9 cellular contexts compared by ENCODE assay signal in the genomic region with DNA sequence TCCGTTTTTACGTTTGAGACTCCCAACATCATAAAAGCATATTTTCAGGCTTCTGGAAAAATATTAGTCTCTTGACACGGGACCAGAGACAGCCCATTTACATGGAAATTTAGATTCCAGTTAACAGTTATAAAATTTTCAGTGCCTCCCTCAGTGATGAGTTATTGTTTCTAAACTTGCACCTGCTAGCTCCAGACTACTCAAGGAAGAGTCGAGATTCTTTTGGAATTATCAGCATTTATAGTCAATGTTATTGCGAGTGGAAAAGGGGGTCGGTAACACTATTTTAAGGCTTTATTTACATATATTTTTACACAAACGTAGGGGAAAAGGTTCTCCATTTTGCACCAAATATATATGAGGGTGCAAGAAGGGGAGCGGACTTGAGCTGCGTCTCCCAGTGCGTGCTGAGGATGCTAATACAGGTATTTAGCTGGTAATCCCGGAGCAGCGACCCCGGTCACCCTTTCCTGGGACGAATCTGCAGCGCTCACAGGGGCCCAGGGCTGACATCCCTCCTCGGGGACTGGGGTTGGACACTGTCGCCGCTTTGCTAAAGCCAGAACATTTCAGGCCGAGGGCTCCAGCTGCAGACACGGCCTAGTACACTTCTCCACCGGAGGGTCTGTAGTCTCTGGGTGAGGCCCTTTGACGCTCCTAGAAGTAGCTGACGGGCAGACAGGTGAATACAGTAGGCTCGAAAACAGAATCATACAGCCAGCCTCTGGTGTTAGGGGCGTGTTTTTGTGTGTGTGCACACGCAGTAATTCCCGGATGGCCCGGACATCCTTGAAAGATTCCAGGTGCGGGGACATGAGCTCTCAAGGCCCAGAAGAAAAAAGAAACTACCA. TPM values are rescaled to one million over a fixed set of nuclear protein-coding genes. Genes with fewer than 3 reads are reported as not detected.
DNase-seq lines count a peak whose midpoint lies in the region; ATAC-seq lines count a peak whose summit lies in the region.
"Had no signal": no experiment of that assay in that cellular context is flagged by ENCODE, and none has a peak within 500 bp of the region (broad histone marks: within the 10 kb centered on the region; RNA-seq: fewer than 3 reads in every experiment).

No MANE protein-coding gene starts in this region.

- peaks cover 31% of the 10 kb centered on the region for H3K36me3 ChIP-seq in iPS-15b (ENCODE audit: control insufficient read depth, insufficient read depth, low read length)

- ATAC-seq in activated naive CD4-positive, alpha-beta T cell treated with anti-CD3 and anti-CD28 coated beads, Interleukin-2, amount 50 U/mL, for 72 hours = no peak
- ATAC-seq in stimulated activated naive CD8-positive, alpha-beta T cell treated with anti-CD3 and anti-CD28 coated beads, Interleukin-15, amount 100 ng/mL, for 72 hours = no peak
- ATAC-seq in HG03025 (IDR thresholded peaks at IDR 0.05; ENCODE audit: low FRiP score, unreplicated experiment) = no peak
- no peak for ATAC-seq in GM21526 (IDR thresholded peaks at IDR 0.05; ENCODE audit: low FRiP score, unreplicated experiment)

- no peaks in the 10 kb centered on the region for H3K27me3 Mint-ChIP-seq in stimulated activated naive CD8-positive, alpha-beta T cell treated with anti-CD3 and anti-CD28 coated beads, Interleukin-15, amount 100 ng/mL, for 72 hours

- H3K36me3 Mint-ChIP-seq in activated naive CD4-positive, alpha-beta T cell treated with anti-CD3 and anti-CD28 coated beads, Interleukin-2, amount 50 U/mL, for 72 hours = peaks cover 31 to 51% of the 10 kb centered on the region in 2 donors

- H3K4me3 Mint-ChIP-seq in stimulated activated naive CD8-positive, alpha-beta T cell treated with anti-CD3 and anti-CD28 coated beads, Interleukin-15, amount 100 ng/mL, for 72 hours = peak overlapping the region; percentile 95 to 96

- H3K4me1 ChIP-seq in iPS-15b (ENCODE audit: control insufficient read depth, insufficient read depth, low read length) = no peaks in the 10 kb centered on the region

- peak; percentile 51 for DNase-seq in HT-29 (ENCODE audit: low spot score)
- no peak for DNase-seq in activated naive CD4-positive, alpha-beta T cell treated with anti-CD3 and anti-CD28 coated beads, Interleukin-2, amount 50 U/mL, for 72 hours (ENCODE audit: low spot score in 2 of 2)
- DNase-seq in stimulated activated naive CD8-positive, alpha-beta T cell treated with anti-CD3 and anti-CD28 coated beads, Interleukin-15, amount 100 ng/mL, for 72 hours = peak in 1 of 2 donors; percentile 20
- DNase-seq in amniotic stem cell (lab: John Stamatoyannopoulos, UW) = no peak
- no peak for DNase-seq in 8988T
- DNase-seq: NCI-H187 had no signal

- H3K27ac Mint-ChIP-seq in activated naive CD4-positive, alpha-beta T cell treated with anti-CD3 and anti-CD28 coated beads, Interleukin-2, amount 50 U/mL, for 72 hours = peak overlapping the region; percentile 97 to 98
- peak overlapping the region; percentile 96 to 98 for H3K27ac Mint-ChIP-seq in stimulated activated naive CD8-positive, alpha-beta T cell treated with anti-CD3 and anti-CD28 coated beads, Interleukin-15, amount 100 ng/mL, for 72 hours

- H3K4me1 Mint-ChIP-seq in stimulated activated naive CD8-positive, alpha-beta T cell treated with anti-CD3 and anti-CD28 coated beads, Interleukin-15, amount 100 ng/mL, for 72 hours = peaks cover 70% of the 10 kb centered on the region

- H3K9me3 Mint-ChIP-seq in activated naive CD4-positive, alpha-beta T cell treated with anti-CD3 and anti-CD28 coated beads, Interleukin-2, amount 50 U/mL, for 72 hours = no peaks in the 10 kb centered on the region
- no peaks in the 10 kb centered on the region for H3K9me3 Mint-ChIP-seq in stimulated activated naive CD8-positive, alpha-beta T cell treated with anti-CD3 and anti-CD28 coated beads, Interleukin-15, amount 100 ng/mL, for 72 hours

- H3K27me3 ChIP-seq in iPS-15b (ENCODE audit: control insufficient read depth, insufficient read depth, low read length) = no peaks in the 10 kb centered on the region

- H3K4me3 ChIP-seq in iPS-15b (ENCODE audit: low read depth, low read length) = peak overlapping the region; percentile 55

- H3K9ac ChIP-seq in iPS-15b (ENCODE audit: low read depth, low read length) = peak overlapping the region; percentile 47

- no peaks in the 10 kb centered on the region for H3K9me3 ChIP-seq in iPS-15b (ENCODE audit: control insufficient read depth, insufficient read depth, low read length)

RNA-seq across cellular contexts. Expression of a gene that starts 0.7 kb away (rescaled TPM):
- 19.2 and 26.0 TPM in 2 replicates for total RNA-seq in HT-29 (2014; rRNA removed; shearing (Covaris generic))
- 10 to 100 TPM; 22.7 to 48.1 TPM for total RNA-seq in activated naive CD4-positive, alpha-beta T cell treated with anti-CD3 and anti-CD28 coated beads, Interleukin-2, amount 50 U/mL, for 72 hours

RNA-seq across cellular contexts. Expression of a gene that starts 8.9 kb away (rescaled TPM):
- 1,651 and 2,156 TPM in 2 replicates for total RNA-seq in HT-29 (2014; rRNA removed; shearing (Covaris generic))
- total RNA-seq in activated naive CD4-positive, alpha-beta T cell treated with anti-CD3 and anti-CD28 coated beads, Interleukin-2, amount 50 U/mL, for 72 hours = 1,000 to 10,000 TPM; 1,662 to 1,709 TPM

RNA-seq across cellular contexts. Expression of a gene that starts 46.8 kb away (rescaled TPM):
- total RNA-seq in HT-29 (2014; rRNA removed; shearing (Covaris generic)) = 3.3 and 3.4 TPM in 2 replicates
- 10 to 100 TPM; 16.1 to 20.0 TPM for total RNA-seq in activated naive CD4-positive, alpha-beta T cell treated with anti-CD3 and anti-CD28 coated beads, Interleukin-2, amount 50 U/mL, for 72 hours
